In genomic region chr17:64492481-64493109, GRCh38 we compare ENCODE assay signal across 9 cellular contexts. TPM values are rescaled to one million over a fixed set of nuclear protein-coding genes. Genes with fewer than 3 reads are reported as not detected.
DNase-seq lines count a peak whose midpoint lies in the region; ATAC-seq and TF ChIP-seq lines count a peak whose summit lies in the region.
"Had no signal": no experiment of that assay in that cellular context is flagged by ENCODE, and none has a peak within 500 bp of the region (broad histone marks: within the 10 kb centered on the region; RNA-seq: fewer than 3 reads in every experiment).

No MANE protein-coding gene starts in this region.

- H3K27ac Mint-ChIP-seq in CD4-positive, alpha-beta T cell: peak overlapping the region; percentile 73

- H4K8ac ChIP-seq in mesenchymal stem cell (ENCODE audit: low read length): no peak overlapping the region

- CTCF ChIA-PET in CD4-positive, alpha-beta T cell (lab: Charles Lee): interaction anchor here (1.2 to 5.7 kb wide), 4 partner anchors 10 to 156 kb away, joined by 4 to 61 read pairs (median 18); partner anchors contain the start of genes CEP95 and DDX5

- H4K91ac ChIP-seq in mesenchymal stem cell (ENCODE audit: low read length): no peak overlapping the region

- H2AK5ac ChIP-seq in mesenchymal stem cell (ENCODE audit: low read length, severe bottlenecking): no peak overlapping the region

- H3K4me3 ChIP-seq in ascending aorta (no peak overlapping the region), mesenchymal stem cell (ENCODE audit: insufficient read depth in 1 of 2, low read depth in 1 of 2, low read length in 2 of 2) (no peak overlapping the region)

- ATAC-seq in CD4-positive, alpha-beta T cell (ENCODE audit: poor library complexity): no peak
- no peak for ATAC-seq in esophagus mucosa
- ATAC-seq in GM19397 (IDR thresholded peaks at IDR 0.05; ENCODE audit: unreplicated experiment): no peak
- no peak for ATAC-seq in HG02763 (IDR thresholded peaks at IDR 0.05; ENCODE audit: unreplicated experiment)

- no peaks in the 10 kb centered on the region for H3K9me3 ChIP-seq in CD4-positive, alpha-beta T cell (ENCODE audit: control insufficient read depth, low read length)
- H3K9me3 ChIP-seq in ascending aorta (no peaks in the 10 kb centered on the region), mesenchymal stem cell (ENCODE audit: control insufficient read depth, low read length) (no peaks in the 10 kb centered on the region)

- H3K9me3 Mint-ChIP-seq in CD4-positive, alpha-beta T cell: no peaks in the 10 kb centered on the region

- no peak overlapping the region for H3K4me2 ChIP-seq in mesenchymal stem cell (ENCODE audit: low read length, poor library complexity, severe bottlenecking)

- no peak overlapping the region for H2AFZ ChIP-seq in mesenchymal stem cell (ENCODE audit: low read depth, low read length)

- no peaks in the 10 kb centered on the region for H3K27me3 ChIP-seq in CD4-positive, alpha-beta T cell (ENCODE audit: control insufficient read depth, insufficient read depth, low read length)
- H3K27me3 ChIP-seq in ascending aorta: no peaks in the 10 kb centered on the region
- H3K27me3 ChIP-seq in mesenchymal stem cell (ENCODE audit: control insufficient read depth in 1 of 2, insufficient read depth in 1 of 2, low read length in 2 of 2): no peaks in the 10 kb centered on the region

- peaks cover 11% of the 10 kb centered on the region for H3K79me1 ChIP-seq in mesenchymal stem cell (replicated peaks; ENCODE audit: low read length, poor library complexity, severe bottlenecking)

- H2BK12ac ChIP-seq in mesenchymal stem cell (ENCODE audit: low read length in 2 of 2): no peak overlapping the region

- no peak overlapping the region for H2BK120ac ChIP-seq in mesenchymal stem cell (ENCODE audit: low read depth, low read length)

- H2BK15ac ChIP-seq in mesenchymal stem cell (ENCODE audit: low read depth, poor library complexity, severe bottlenecking): no peak overlapping the region

- H3K27ac ChIP-seq in CD4-positive, alpha-beta T cell (ENCODE audit: low read depth, low read length): no peak overlapping the region
- H3K27ac ChIP-seq in ascending aorta (no peak overlapping the region), mesenchymal stem cell (ENCODE audit: low read length, poor library complexity, severe bottlenecking) (no peak overlapping the region)

- 95% methylated on average over 1 of the region's 6 CpGs for WGBS in mesenchymal stem cell

- no peak for DNase-seq in CD4-positive, alpha-beta T cell
- peak; percentile 14 for DNase-seq in KG1 (lab: John Stamatoyannopoulos, UW)
- no peak for DNase-seq in ascending aorta (ENCODE audit: low spot score in 2 of 2)
- DNase-seq in mesenchymal stem cell: peak; percentile 53
- DNase-seq in mesenteric fat pad (ENCODE audit: low spot score): no peak
- DNase-seq: GOT3 had no signal

- H3K4me1 Mint-ChIP-seq in CD4-positive, alpha-beta T cell (ENCODE audit: low read depth): peaks cover 39% of the 10 kb centered on the region

- H3K4me1 ChIP-seq in ascending aorta: peaks cover 9 to 20% of the 10 kb centered on the region in 2 donors
- peaks cover 8% of the 10 kb centered on the region for H3K4me1 ChIP-seq in mesenchymal stem cell (ENCODE audit: control insufficient read depth, insufficient read depth, low read depth, low read length)

- POLR2A ChIA-PET in CD4-positive, alpha-beta T cell (lab: Charles Lee): interaction anchor here (1.0 to 10.7 kb wide), 3 partner anchors 12 to 72 kb away, joined by 3 to 453 read pairs (median 5); partner anchors contain the start of genes CEP95 and DDX5

- no peak overlapping the region for H3K18ac ChIP-seq in mesenchymal stem cell (ENCODE audit: low read depth in 1 of 2, low read length in 2 of 2)

- no peak overlapping the region for H2BK5ac ChIP-seq in mesenchymal stem cell (ENCODE audit: low read depth, low read length, poor library complexity, severe bottlenecking)

- H3K4ac ChIP-seq in mesenchymal stem cell (ENCODE audit: low read depth in 1 of 2, low read length in 2 of 2): no peak overlapping the region

- TF ChIP-seq CTCF in CD4-positive, alpha-beta T cell (IDR thresholded peaks at IDR 0.05): peak; percentile 67
- peak; percentile 30 to 47 (median 38) for TF ChIP-seq CTCF in ascending aorta (IDR thresholded peaks at IDR 0.05)

- H3K36me3 Mint-ChIP-seq in CD4-positive, alpha-beta T cell (ENCODE audit: low read depth): peaks cover 79% of the 10 kb centered on the region

- no peaks in the 10 kb centered on the region for H3K27me3 Mint-ChIP-seq in CD4-positive, alpha-beta T cell

- H3K23ac ChIP-seq in mesenchymal stem cell (ENCODE audit: low read length in 2 of 2): no peak overlapping the region

- H3K36me3 ChIP-seq in ascending aorta (peaks cover 21 to 41% of the 10 kb centered on the region in 2 donors), mesenchymal stem cell (ENCODE audit: control insufficient read depth in 1 of 2, insufficient read depth in 2 of 2, low read depth in 1 of 2, low read length in 2 of 2) (peaks cover 13 to 42% of the 10 kb centered on the region in 2 experiments)

- no peak overlapping the region for H3K14ac ChIP-seq in mesenchymal stem cell (ENCODE audit: low read length in 2 of 2)

- H3K4me3 Mint-ChIP-seq in CD4-positive, alpha-beta T cell: peak overlapping the region; percentile 70

- intact Hi-C loops in CD4-positive, alpha-beta T cell (cut with DNase I, micrococcal nuclease): loop anchor here in 1 of 2 experiments (5.0 to 10.0 kb wide), 2 partner anchors 185 to 718 kb away; partner anchors contain the start of genes CCDC47 and DDX42
- intact Hi-C loops in ascending aorta (cut with DNase I): loop anchor here (10.0 kb wide), 1 partner anchor 168 kb away; no protein-coding TSS in a partner anchor

- H3K9ac ChIP-seq in mesenchymal stem cell (ENCODE audit: low read length): peak overlapping the region; percentile 41

RNA-seq across cellular contexts. Expression of gene POLG2, which starts 4.3 kb away (rescaled TPM):
- total RNA-seq in CD4-positive, alpha-beta T cell: 10 to 100 TPM; 32.8 to 34.1 TPM
- total RNA-seq in ascending aorta: 1.5 TPM
- 6.1 TPM for polyA plus RNA-seq in mesenchymal stem cell (2013, experiment 1 of 2)
- polyA plus RNA-seq in mesenchymal stem cell (2013, experiment 2 of 2): 5.5 TPM
- total RNA-seq in esophagus mucosa: 4.7 TPM
- total RNA-seq in mesenteric fat pad: 11.6 TPM

RNA-seq across cellular contexts. Expression of gene DDX5, which starts 13.5 kb away (rescaled TPM):
- total RNA-seq in CD4-positive, alpha-beta T cell: 1,000 to 10,000 TPM; 2,388 to 2,534 TPM
- total RNA-seq in ascending aorta (564 TPM), esophagus mucosa (351 TPM), mesenteric fat pad (902 TPM)
- polyA plus RNA-seq in mesenchymal stem cell (2013, experiment 1 of 2): 649 TPM
- polyA plus RNA-seq in mesenchymal stem cell (2013, experiment 2 of 2): 611 TPM

RNA-seq across cellular contexts. Expression of gene CEP95, which starts 14.2 kb away (rescaled TPM):
- total RNA-seq in CD4-positive, alpha-beta T cell: 100 to 1,000 TPM; 256 to 269 TPM
- total RNA-seq in ascending aorta: 6.9 TPM
- polyA plus RNA-seq in mesenchymal stem cell (2013, experiment 1 of 2): 26.6 TPM
- 22.1 TPM for polyA plus RNA-seq in mesenchymal stem cell (2013, experiment 2 of 2)
- total RNA-seq in esophagus mucosa: 16.2 TPM
- total RNA-seq in mesenteric fat pad: 26.8 TPM

RNA-seq across cellular contexts. Expression of gene MILR1, which starts 43.7 kb away (rescaled TPM):
- total RNA-seq in CD4-positive, alpha-beta T cell: under 1 TPM in 1 of 2 experiments, not detected in 1; 0.30 TPM
- total RNA-seq in ascending aorta (6.2 TPM), esophagus mucosa (3.5 TPM), mesenteric fat pad (15.5 TPM)
- polyA plus RNA-seq in mesenchymal stem cell (2013, experiment 1 of 2): 6.6 TPM
- 7.6 TPM for polyA plus RNA-seq in mesenchymal stem cell (2013, experiment 2 of 2)

Comparison
In these comparisons a context has a peak if more than half of its experiments do, and no peak if none do; other contexts are left out.
1. DNase-seq: peak in KG1 (single experiment) and mesenchymal stem cell (single experiment); none in CD4-positive, alpha-beta T cell (0 of 10), ascending aorta (0 of 2) and mesenteric fat pad (single experiment).